In the genomic region with DNA sequence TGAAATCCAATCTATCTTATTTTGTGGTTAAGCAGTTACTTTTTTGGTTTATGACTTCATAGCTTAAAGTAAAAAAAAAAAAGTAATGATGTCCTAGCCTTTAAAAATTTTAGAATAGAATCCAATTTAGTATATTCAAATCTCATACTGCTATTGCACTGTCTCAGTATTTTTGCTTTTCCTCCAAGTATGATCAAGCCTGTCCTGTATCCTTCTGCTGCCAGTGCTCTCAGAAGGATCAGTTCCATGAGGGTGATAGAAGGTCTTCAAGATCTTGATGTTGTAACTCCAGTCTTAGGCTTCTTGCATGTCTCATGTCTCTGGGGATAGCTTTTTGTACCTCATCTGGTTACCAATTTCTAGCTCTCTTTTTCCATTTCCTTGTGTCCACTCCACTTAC, we compare ENCODE assay signal across 23 cellular contexts.
"Had no signal": no experiment of that assay in that cellular context is flagged by ENCODE, and none has a peak within 500 bp of the region (broad histone marks: within the 10 kb centered on the region; RNA-seq: fewer than 3 reads in every experiment).

No MANE protein-coding gene starts in this region.

- H3K4me3 ChIP-seq: PC-9, SK-N-MC had no signal

- DNase-seq: activated CD4-positive, alpha-beta T cell treated with anti-CD3 and anti-CD28 coated beads for 48 hours; activated CD4-positive, alpha-beta T cell treated with anti-CD3 and anti-CD28 coated beads, Interleukin-2, amount 50 U/mL, for 4 hours; activated CD8-positive, alpha-beta memory T cell treated with anti-CD3 and anti-CD28 coated beads, Interleukin-2, amount 10 ng/mL, durations not matched to agents 7 days and 5 days; activated effector memory CD4-positive, alpha-beta T cell treated with anti-CD3 and anti-CD28 coated beads, Interleukin-2, amount 50 U/mL, for 16 hours; activated naive CD4-positive, alpha-beta T cell treated with Interleukin-2 at 50 U/mL for 16 hours; activated naive CD8-positive, alpha-beta T cell treated with anti-CD3 and anti-CD28 coated beads, Interleukin-2, amount 50 U/mL, for 24 hours; activated T-cell treated with anti-CD3 and anti-CD28 coated beads, Interleukin-2, amount 50 U/mL, for 4 hours; amniotic stem cell; IMR-90; Kasumi-1; KBM-7; NCI-H1048; NCI-H146; NCI-H187 treated with DMSO at 0.1 percent for 48 hours; NCI-H2081 treated with DMSO at 0.1 percent for 48 hours; NCI-H446; NCI-H524; PC-9; T-cell; T-helper 2 cell had no signal

- H2AFZ ChIP-seq: PC-9 had no signal

- H3K27ac ChIP-seq: PC-9, SK-N-MC had no signal

- H3K4me2 ChIP-seq: PC-9 had no signal

- ATAC-seq: activated CD4-positive, CD25-positive, alpha-beta regulatory T cell treated with anti-CD3 and anti-CD28 coated beads, Interleukin-2, amount 50 U/mL, for 24 hours; activated CD8-positive, alpha-beta memory T cell treated with anti-CD3 and anti-CD28 coated beads, Interleukin-2, amount 10 ng/mL, durations not matched to agents 7 days and 5 days; activated naive CD4-positive, alpha-beta T cell treated with anti-CD3 and anti-CD28 coated beads, Interleukin-2, amount 50 U/mL, for 72 hours; activated naive CD8-positive, alpha-beta T cell treated with anti-CD3 and anti-CD28 coated beads, Interleukin-2, amount 50 U/mL, for 24 hours; activated T-cell treated with anti-CD3 and anti-CD28 coated beads, Interleukin-2, amount 50 U/mL, for 4 hours; T-cell had no signal
